Comparison of ENCODE assay signal across 1 cellular context in the genomic region with DNA sequence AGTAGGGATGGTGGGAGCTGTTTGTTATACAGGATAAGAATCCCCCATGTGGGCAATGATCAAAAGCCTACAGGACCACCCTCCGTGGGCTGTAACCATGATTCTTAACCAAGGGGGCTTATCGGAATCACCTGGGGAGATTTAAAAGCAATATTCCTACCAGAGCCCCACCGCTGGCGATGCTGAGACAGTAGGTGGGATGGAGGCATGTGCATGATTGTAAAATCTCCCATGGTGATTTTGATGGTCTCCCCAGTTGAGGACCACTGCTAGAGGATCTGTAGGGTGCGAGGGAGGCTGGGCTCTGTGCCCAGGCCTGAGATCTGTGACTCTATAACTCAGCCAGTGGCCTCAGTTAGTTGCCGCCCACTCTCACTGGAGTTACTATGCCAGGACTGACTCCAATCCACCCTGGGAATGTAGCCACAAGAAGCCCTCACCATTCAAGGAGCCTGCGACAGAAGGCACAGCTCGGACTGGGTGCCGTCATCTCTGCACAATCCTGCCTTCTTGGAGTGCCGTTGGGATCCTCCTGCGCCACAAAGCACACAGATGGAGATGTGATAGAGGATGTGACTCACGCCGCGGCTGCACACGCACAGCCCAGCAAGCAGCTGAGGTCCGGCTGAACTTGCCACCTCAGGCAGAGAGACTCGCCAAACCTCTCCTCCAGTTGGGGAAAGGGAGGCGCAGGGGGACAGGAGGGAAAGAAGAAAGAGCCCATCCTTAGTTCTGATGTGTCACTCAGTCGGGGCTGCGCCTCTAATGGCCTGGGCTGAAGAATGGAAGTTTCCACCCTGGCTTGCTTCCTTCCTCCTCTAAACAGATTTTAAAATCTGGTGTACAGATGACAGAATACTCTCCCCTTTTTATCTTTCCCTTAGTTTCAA.
A peak's percentile ranks its signal among the peaks of the same experiment; 100 is the strongest.
TF ChIP-seq lines count a peak whose summit lies in the region.

No MANE protein-coding gene starts in this region.

TF ChIP-seq in HCT116, 20 proteins besides CTCF, POLR2A, EP300 and RAD21 (continued from another document):
- TF ChIP-seq, protein P1, sequence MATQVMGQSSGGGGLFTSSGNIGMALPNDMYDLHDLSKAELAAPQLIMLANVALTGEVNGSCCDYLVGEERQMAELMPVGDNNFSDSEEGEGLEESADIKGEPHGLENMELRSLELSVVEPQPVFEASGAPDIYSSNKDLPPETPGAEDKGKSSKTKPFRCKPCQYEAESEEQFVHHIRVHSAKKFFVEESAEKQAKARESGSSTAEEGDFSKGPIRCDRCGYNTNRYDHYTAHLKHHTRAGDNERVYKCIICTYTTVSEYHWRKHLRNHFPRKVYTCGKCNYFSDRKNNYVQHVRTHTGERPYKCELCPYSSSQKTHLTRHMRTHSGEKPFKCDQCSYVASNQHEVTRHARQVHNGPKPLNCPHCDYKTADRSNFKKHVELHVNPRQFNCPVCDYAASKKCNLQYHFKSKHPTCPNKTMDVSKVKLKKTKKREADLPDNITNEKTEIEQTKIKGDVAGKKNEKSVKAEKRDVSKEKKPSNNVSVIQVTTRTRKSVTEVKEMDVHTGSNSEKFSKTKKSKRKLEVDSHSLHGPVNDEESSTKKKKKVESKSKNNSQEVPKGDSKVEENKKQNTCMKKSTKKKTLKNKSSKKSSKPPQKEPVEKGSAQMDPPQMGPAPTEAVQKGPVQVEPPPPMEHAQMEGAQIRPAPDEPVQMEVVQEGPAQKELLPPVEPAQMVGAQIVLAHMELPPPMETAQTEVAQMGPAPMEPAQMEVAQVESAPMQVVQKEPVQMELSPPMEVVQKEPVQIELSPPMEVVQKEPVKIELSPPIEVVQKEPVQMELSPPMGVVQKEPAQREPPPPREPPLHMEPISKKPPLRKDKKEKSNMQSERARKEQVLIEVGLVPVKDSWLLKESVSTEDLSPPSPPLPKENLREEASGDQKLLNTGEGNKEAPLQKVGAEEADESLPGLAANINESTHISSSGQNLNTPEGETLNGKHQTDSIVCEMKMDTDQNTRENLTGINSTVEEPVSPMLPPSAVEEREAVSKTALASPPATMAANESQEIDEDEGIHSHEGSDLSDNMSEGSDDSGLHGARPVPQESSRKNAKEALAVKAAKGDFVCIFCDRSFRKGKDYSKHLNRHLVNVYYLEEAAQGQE (IDR thresholded peaks at IDR 0.05; ENCODE audit: low read depth), result no peak
- TF ChIP-seq, protein P2, sequence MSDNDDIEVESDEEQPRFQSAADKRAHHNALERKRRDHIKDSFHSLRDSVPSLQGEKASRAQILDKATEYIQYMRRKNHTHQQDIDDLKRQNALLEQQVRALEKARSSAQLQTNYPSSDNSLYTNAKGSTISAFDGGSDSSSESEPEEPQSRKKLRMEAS (IDR thresholded peaks at IDR 0.05), result peak; percentile 79
- TF ChIP-seq TCF7L2 (IDR thresholded peaks at IDR 0.05; ENCODE audit: borderline replicate concordance, extremely low read depth, insufficient read depth, insufficient read length) (peak; percentile 68), YY1 (IDR thresholded peaks at IDR 0.05; ENCODE audit: extremely low read depth, insufficient replicate concordance, low read depth, low read length) (peak; percentile 8), FOSL1 (IDR thresholded peaks at IDR 0.05; ENCODE audit: low read depth) (peak; percentile 69), CBX3 (IDR thresholded peaks at IDR 0.05; ENCODE audit: low read depth) (peak; percentile 96; the same call in 1 of the 2 replicates), EZH2 (IDR thresholded peaks at IDR 0.05) (no peak), SIN3A (IDR thresholded peaks at IDR 0.05; ENCODE audit: low read depth) (0 out of 2 replicates have a peak, but pooled peaks have one; percentile 47), POLR2AphosphoS5 (IDR thresholded peaks at IDR 0.05; ENCODE audit: low read depth, low read length) (peak; percentile 32; the same call in 1 of the 2 replicates)
